In the genomic region with DNA sequence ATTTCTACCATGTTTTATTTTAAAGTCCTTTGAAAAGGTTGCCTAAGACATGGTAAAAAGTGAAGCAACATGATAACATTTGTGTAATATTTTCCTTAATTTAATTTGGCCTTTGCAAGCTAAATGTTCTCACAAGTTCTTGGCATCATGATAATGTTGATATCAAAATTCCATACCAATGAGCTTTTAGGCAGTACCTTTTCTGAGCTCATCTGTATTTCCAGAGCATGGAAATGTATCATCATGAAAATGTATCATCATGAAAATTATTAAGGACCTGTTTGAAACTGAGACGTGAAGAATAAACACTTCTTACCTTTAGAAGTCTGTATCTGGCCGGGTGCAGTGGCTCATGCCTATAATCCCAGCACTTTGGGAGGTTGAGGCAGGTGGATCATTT, we compare ENCODE assay signal across 24 cellular contexts.
DNase-seq lines count a peak whose midpoint lies in the region; ATAC-seq and TF ChIP-seq lines count a peak whose summit lies in the region.
"Had no signal": no experiment of that assay in that cellular context is flagged by ENCODE, and none has a peak within 500 bp of the region (broad histone marks: within the 10 kb centered on the region; RNA-seq: fewer than 3 reads in every experiment).

No MANE protein-coding gene starts in this region.

- H3K4me1 ChIP-seq in SK-N-SH (ENCODE audit: control insufficient read depth in 1 of 2, insufficient read depth in 2 of 2, low read depth in 1 of 2, low read length in 1 of 2) (peaks cover 0 to 3% of the 10 kb centered on the region in 2 experiments; a peak in 2 of 4 replicates), adipocyte (ENCODE audit: control insufficient read depth, insufficient read depth, low read length) (peaks cover 18% of the 10 kb centered on the region), psoas muscle (peaks cover 20% of the 10 kb centered on the region), thoracic aorta (ENCODE audit: control insufficient read depth in 1 of 2, low read depth in 2 of 2) (peaks cover 10 to 32% of the 10 kb centered on the region in 2 donors)
- H3K4me1 ChIP-seq: A549; BLaER1 treated with 17β-estradiol and CSF1 and Interleukin-3, amounts not matched to agents 10 nM and 100 nM; HAP-1 had no signal

- no peak for TF ChIP-seq RAD21 in SK-N-SH (IDR thresholded peaks at IDR 0.05; ENCODE audit: low read length)

- no peaks in the 10 kb centered on the region for H3K79me2 ChIP-seq in SK-N-SH (ENCODE audit: insufficient read depth)

- H3K9me2 ChIP-seq in SK-N-SH: no peaks in the 10 kb centered on the region

- CTCF ChIA-PET in SK-N-SH (lab: Yijun Ruan, JAX): no interaction called here

- no peak overlapping the region for H3K27ac ChIP-seq in SK-N-SH (ENCODE audit: low read depth in 2 of 2, low read length in 1 of 2)
- peak overlapping the region; percentile 67 for H3K27ac ChIP-seq in psoas muscle
- peak overlapping the region; percentile 46 to 57 for H3K27ac ChIP-seq in thoracic aorta
- H3K27ac ChIP-seq: A549; BLaER1 treated with 17β-estradiol and CSF1 and Interleukin-3, amounts not matched to agents 10 nM and 100 nM had no signal

- intact Hi-C loops in psoas muscle (cut with DNase I): no loop called here

- no peak overlapping the region for H2AFZ ChIP-seq in SK-N-SH (ENCODE audit: low read depth)

- TF ChIP-seq CTCF in SK-N-SH (IDR thresholded peaks at IDR 0.05): no peak
- no peak for TF ChIP-seq CTCF in psoas muscle (IDR thresholded peaks at IDR 0.05)
- TF ChIP-seq CTCF in thoracic aorta (IDR thresholded peaks at IDR 0.05): no peak

- H3K9me3 ChIP-seq in SK-N-SH (no peaks in the 10 kb centered on the region), adipocyte (ENCODE audit: control insufficient read depth, low read length) (no peaks in the 10 kb centered on the region), psoas muscle (no peaks in the 10 kb centered on the region), thoracic aorta (no peaks in the 10 kb centered on the region)
- H3K9me3 ChIP-seq: A549; BE2C; BLaER1 treated with 17β-estradiol and CSF1 and Interleukin-3, amounts not matched to agents 10 nM and 100 nM; HAP-1 had no signal

- H3K4me3 ChIP-seq in SK-N-SH (ENCODE audit: low read depth in 2 of 2, low read length in 1 of 2) (no peak overlapping the region), adipocyte (ENCODE audit: low read length) (no peak overlapping the region), psoas muscle (no peak overlapping the region), thoracic aorta (no peak overlapping the region)
- H3K4me3 ChIP-seq: A549; BLaER1 treated with 17β-estradiol and CSF1 and Interleukin-3, amounts not matched to agents 10 nM and 100 nM; GM12878; HAP-1 had no signal

- WGBS in SK-N-SH (ENCODE audit: low lambda C conversion rate): 31% methylated on average over 2 of the region's 2 CpGs
- 62 to 81% (median 72%) methylated on average over 2 of the region's 2 CpGs for WGBS in psoas muscle, 3 donors

- no peak overlapping the region for H3K4me2 ChIP-seq in SK-N-SH
- H3K4me2 ChIP-seq: A549; BLaER1 treated with 17β-estradiol and CSF1 and Interleukin-3, amounts not matched to agents 10 nM and 100 nM had no signal

- TF ChIP-seq EP300 in SK-N-SH (IDR thresholded peaks at IDR 0.05; ENCODE audit: borderline replicate concordance in 1 of 2, low read depth in 1 of 2, low read length in 1 of 2): no peak

- H4K20me1 ChIP-seq in SK-N-SH (ENCODE audit: insufficient read depth): no peaks in the 10 kb centered on the region
- H4K20me1 ChIP-seq: BLaER1 treated with 17β-estradiol and CSF1 and Interleukin-3, amounts not matched to agents 10 nM and 100 nM had no signal

- H3K9ac ChIP-seq in SK-N-SH (no peak overlapping the region), adipocyte (ENCODE audit: low read length) (no peak overlapping the region)
- H3K9ac ChIP-seq: BLaER1 treated with 17β-estradiol and CSF1 and Interleukin-3, amounts not matched to agents 10 nM and 100 nM had no signal

- no peak for DNase-seq in SK-N-SH
- DNase-seq in adipocyte (ENCODE audit: low read depth): peak; percentile 47
- DNase-seq in psoas muscle: no peak
- DNase-seq in thoracic aorta (ENCODE audit: low spot score): no peak
- no peak for DNase-seq in cerebellum (ENCODE audit: low spot score)
- DNase-seq in NCI-H2171 (lab: John Stamatoyannopoulos, UW): no peak
- DNase-seq: 8988T; ACHN; AML-193; CD4-positive, alpha-beta T cell; CD8-positive, alpha-beta memory T cell; DMS 273 treated with DMSO at 0.1 percent for 48 hours; DMS79; EL; GDM1; GOT3; HFFc6 had no signal

- POLR2A ChIA-PET in SK-N-SH (lab: Yijun Ruan, JAX): no interaction called here

- H3F3A ChIP-seq in SK-N-SH (replicated peaks; ENCODE audit: insufficient read depth): no peaks in the 10 kb centered on the region

- ATAC-seq in SK-N-SH treated with all-trans-retinoic acid at 6 μM for 48 hours (no peak), psoas muscle (no peak), thoracic aorta (ENCODE audit: insufficient number of reproducible peaks, low FRiP score, low read depth) (no peak), GM19397 (IDR thresholded peaks at IDR 0.05; ENCODE audit: unreplicated experiment) (no peak)
- ATAC-seq: A549, GM12878 had no signal

- no peaks in the 10 kb centered on the region for H3K27me3 ChIP-seq in SK-N-SH (ENCODE audit: insufficient read depth)
- H3K27me3 ChIP-seq in adipocyte (replicated peaks; ENCODE audit: control insufficient read depth, insufficient read depth, low read length): no peaks in the 10 kb centered on the region
- no peaks in the 10 kb centered on the region for H3K27me3 ChIP-seq in psoas muscle (ENCODE audit: insufficient read depth in 3 of 3, low read length in 2 of 3)
- H3K27me3 ChIP-seq in thoracic aorta (replicated peaks; ENCODE audit: insufficient read depth): no peaks in the 10 kb centered on the region
- H3K27me3 ChIP-seq: BE2C; BLaER1 treated with 17β-estradiol and CSF1 and Interleukin-3, amounts not matched to agents 10 nM and 100 nM had no signal

- H3K36me3 ChIP-seq in SK-N-SH (replicated peaks in 1 of 2; ENCODE audit: control insufficient read depth in 1 of 2, insufficient read depth in 2 of 2, low read length in 1 of 2) (no peaks in the 10 kb centered on the region), adipocyte (ENCODE audit: control insufficient read depth, insufficient read depth, low read length, severe bottlenecking) (no peaks in the 10 kb centered on the region), psoas muscle (ENCODE audit: insufficient read depth in 1 of 2, low read depth in 1 of 2) (no peaks in the 10 kb centered on the region), thoracic aorta (no peaks in the 10 kb centered on the region)
- H3K36me3 ChIP-seq: BE2C; BLaER1 treated with 17β-estradiol and CSF1 and Interleukin-3, amounts not matched to agents 10 nM and 100 nM; HAP-1 had no signal

TF ChIP-seq in SK-N-SH treated with all-trans-retinoic acid at 6 μM for 48 hours, 23 proteins besides CTCF, POLR2A, EP300 and RAD21:
- TF ChIP-seq ISL1 (CRISPR knock-in tag; IDR thresholded peaks at IDR 0.05): 0 out of 2 replicates have a peak, but pooled peaks have one; percentile 17
- TF ChIP-seq ZFP3 (CRISPR knock-in tag; IDR thresholded peaks at IDR 0.05): no peak

TF ChIP-seq in SK-N-SH, 30 proteins besides CTCF, POLR2A, EP300 and RAD21 (continues in another document):
- TF ChIP-seq ELF1 (IDR thresholded peaks at IDR 0.05) (no peak), MXI1 (IDR thresholded peaks at IDR 0.05; ENCODE audit: low read depth, low read length) (no peak), TCF12 (IDR thresholded peaks at IDR 0.05) (no peak), JUND (IDR thresholded peaks at IDR 0.05) (no peak), SMC3 (IDR thresholded peaks at IDR 0.05; ENCODE audit: low read depth, low read length) (no peak), EZH2phosphoT487 (IDR thresholded peaks at IDR 0.05; ENCODE audit: borderline replicate concordance, low read depth) (no peak), RCOR1 (IDR thresholded peaks at IDR 0.05; ENCODE audit: low read length) (no peak), YY1 (IDR thresholded peaks at IDR 0.05; ENCODE audit: low read depth) (no peak), NRF1 (IDR thresholded peaks at IDR 0.05; ENCODE audit: low read depth, low read length) (no peak), TAF1 (IDR thresholded peaks at IDR 0.05; ENCODE audit: borderline replicate concordance, low read depth, low read length) (no peak), FOSL2 (IDR thresholded peaks at IDR 0.05; ENCODE audit: borderline replicate concordance, low read depth) (no peak)
- TF ChIP-seq, protein P1, sequence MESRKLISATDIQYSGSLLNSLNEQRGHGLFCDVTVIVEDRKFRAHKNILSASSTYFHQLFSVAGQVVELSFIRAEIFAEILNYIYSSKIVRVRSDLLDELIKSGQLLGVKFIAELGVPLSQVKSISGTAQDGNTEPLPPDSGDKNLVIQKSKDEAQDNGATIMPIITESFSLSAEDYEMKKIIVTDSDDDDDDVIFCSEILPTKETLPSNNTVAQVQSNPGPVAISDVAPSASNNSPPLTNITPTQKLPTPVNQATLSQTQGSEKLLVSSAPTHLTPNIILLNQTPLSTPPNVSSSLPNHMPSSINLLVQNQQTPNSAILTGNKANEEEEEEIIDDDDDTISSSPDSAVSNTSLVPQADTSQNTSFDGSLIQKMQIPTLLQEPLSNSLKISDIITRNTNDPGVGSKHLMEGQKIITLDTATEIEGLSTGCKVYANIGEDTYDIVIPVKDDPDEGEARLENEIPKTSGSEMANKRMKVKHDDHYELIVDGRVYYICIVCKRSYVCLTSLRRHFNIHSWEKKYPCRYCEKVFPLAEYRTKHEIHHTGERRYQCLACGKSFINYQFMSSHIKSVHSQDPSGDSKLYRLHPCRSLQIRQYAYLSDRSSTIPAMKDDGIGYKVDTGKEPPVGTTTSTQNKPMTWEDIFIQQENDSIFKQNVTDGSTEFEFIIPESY (IDR thresholded peaks at IDR 0.05; ENCODE audit: borderline replicate concordance, low read depth): no peak
- TF ChIP-seq, protein P2, sequence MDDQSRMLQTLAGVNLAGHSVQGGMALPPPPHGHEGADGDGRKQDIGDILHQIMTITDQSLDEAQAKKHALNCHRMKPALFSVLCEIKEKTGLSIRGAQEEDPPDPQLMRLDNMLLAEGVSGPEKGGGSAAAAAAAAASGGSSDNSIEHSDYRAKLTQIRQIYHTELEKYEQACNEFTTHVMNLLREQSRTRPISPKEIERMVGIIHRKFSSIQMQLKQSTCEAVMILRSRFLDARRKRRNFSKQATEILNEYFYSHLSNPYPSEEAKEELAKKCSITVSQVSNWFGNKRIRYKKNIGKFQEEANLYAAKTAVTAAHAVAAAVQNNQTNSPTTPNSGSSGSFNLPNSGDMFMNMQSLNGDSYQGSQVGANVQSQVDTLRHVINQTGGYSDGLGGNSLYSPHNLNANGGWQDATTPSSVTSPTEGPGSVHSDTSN (IDR thresholded peaks at IDR 0.05): no peak
- TF ChIP-seq, protein P3, sequence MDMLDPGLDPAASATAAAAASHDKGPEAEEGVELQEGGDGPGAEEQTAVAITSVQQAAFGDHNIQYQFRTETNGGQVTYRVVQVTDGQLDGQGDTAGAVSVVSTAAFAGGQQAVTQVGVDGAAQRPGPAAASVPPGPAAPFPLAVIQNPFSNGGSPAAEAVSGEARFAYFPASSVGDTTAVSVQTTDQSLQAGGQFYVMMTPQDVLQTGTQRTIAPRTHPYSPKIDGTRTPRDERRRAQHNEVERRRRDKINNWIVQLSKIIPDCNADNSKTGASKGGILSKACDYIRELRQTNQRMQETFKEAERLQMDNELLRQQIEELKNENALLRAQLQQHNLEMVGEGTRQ (IDR thresholded peaks at IDR 0.05; ENCODE audit: borderline replicate concordance, low read depth, low read length): no peak

Comparison
In these comparisons a context has a peak if more than half of its experiments do, and no peak if none do; other contexts are left out.
1. H3K27ac ChIP-seq: peak in psoas muscle (single experiment) and thoracic aorta (2 of 2); none in SK-N-SH (0 of 2).